1 cellular context compared by ENCODE assay signal in the genomic region with DNA sequence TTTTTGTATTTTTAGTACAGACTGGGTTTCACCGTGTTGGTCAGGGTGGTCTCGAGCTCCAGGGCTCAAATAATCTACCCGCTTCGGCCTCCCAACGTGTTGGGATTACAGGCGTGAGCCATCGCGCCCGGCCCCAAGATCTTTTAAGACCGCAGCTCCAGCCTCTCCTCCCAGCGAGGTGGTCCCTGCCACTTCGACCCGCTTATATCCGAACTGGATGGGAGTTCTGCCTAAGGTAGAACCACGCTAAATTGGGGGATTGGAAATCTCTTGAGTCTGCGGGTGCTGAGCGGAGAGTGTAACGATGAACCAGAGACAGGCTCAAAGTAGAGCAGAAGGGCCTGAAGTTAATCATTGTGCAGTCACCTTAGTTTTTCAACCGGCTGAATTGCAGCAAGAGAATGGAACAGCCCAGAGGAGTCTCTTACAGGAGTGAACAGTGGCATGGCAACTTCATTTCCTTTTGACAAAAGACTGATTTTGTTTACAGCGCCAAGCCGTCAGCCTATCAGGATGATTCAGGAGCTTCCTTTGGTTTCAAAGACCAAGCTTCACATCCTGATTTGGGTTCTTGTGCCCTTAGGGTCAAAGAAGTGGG.
TF ChIP-seq lines count a peak whose summit lies in the region.

No MANE protein-coding gene starts in this region.

TF ChIP-seq in K562, 482 proteins besides CTCF, POLR2A, EP300 and RAD21 (continues in another document):
- no peak for TF ChIP-seq HNRNPUL1 (IDR thresholded peaks at IDR 0.05; ENCODE audit: low read length)
- TF ChIP-seq, protein P1, sequence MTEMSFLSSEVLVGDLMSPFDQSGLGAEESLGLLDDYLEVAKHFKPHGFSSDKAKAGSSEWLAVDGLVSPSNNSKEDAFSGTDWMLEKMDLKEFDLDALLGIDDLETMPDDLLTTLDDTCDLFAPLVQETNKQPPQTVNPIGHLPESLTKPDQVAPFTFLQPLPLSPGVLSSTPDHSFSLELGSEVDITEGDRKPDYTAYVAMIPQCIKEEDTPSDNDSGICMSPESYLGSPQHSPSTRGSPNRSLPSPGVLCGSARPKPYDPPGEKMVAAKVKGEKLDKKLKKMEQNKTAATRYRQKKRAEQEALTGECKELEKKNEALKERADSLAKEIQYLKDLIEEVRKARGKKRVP (CRISPR knock-in tag; IDR thresholded peaks at IDR 0.05): 0 out of 2 replicates have a peak, but pooled peaks have one; percentile 34
- TF ChIP-seq CC2D1A (IDR thresholded peaks at IDR 0.05): 0 out of 2 replicates have a peak, but pooled peaks have one; percentile 9
- 0 out of 2 replicates have a peak, but pooled peaks have one; percentile 32 for TF ChIP-seq CBFA2T3 (IDR thresholded peaks at IDR 0.05)
- TF ChIP-seq, protein P2, sequence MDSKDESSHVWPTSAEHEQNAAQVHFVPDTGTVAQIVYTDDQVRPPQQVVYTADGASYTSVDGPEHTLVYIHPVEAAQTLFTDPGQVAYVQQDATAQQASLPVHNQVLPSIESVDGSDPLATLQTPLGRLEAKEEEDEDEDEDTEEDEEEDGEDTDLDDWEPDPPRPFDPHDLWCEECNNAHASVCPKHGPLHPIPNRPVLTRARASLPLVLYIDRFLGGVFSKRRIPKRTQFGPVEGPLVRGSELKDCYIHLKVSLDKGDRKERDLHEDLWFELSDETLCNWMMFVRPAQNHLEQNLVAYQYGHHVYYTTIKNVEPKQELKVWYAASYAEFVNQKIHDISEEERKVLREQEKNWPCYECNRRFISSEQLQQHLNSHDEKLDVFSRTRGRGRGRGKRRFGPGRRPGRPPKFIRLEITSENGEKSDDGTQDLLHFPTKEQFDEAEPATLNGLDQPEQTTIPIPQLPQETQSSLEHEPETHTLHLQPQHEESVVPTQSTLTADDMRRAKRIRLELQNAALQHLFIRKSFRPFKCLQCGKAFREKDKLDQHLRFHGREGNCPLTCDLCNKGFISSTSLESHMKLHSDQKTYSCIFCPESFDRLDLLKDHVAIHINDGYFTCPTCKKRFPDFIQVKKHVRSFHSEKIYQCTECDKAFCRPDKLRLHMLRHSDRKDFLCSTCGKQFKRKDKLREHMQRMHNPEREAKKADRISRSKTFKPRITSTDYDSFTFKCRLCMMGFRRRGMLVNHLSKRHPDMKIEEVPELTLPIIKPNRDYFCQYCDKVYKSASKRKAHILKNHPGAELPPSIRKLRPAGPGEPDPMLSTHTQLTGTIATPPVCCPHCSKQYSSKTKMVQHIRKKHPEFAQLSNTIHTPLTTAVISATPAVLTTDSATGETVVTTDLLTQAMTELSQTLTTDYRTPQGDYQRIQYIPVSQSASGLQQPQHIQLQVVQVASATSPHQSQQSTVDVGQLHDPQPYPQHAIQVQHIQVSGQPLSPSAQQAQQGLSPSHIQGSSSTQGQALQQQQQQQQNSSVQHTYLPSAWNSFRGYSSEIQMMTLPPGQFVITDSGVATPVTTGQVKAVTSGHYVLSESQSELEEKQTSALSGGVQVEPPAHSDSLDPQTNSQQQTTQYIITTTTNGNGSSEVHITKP (IDR thresholded peaks at IDR 0.05; ENCODE audit: partially characterized antibody): peak; percentile 85
- TF ChIP-seq ETV1 (tag; conservative IDR thresholded peaks at IDR 0.05; ENCODE audit: low read depth): no peak
- 0 out of 2 replicates have a peak, but pooled peaks have one; percentile 29 for TF ChIP-seq PML (IDR thresholded peaks at IDR 0.05; ENCODE audit: low read length)
- TF ChIP-seq SRF (CRISPR knock-in tag; IDR thresholded peaks at IDR 0.05): 0 out of 4 replicates have a peak, but pooled peaks of 1 of the 2 experiments have one; percentile 27
- TF ChIP-seq, protein P3, sequence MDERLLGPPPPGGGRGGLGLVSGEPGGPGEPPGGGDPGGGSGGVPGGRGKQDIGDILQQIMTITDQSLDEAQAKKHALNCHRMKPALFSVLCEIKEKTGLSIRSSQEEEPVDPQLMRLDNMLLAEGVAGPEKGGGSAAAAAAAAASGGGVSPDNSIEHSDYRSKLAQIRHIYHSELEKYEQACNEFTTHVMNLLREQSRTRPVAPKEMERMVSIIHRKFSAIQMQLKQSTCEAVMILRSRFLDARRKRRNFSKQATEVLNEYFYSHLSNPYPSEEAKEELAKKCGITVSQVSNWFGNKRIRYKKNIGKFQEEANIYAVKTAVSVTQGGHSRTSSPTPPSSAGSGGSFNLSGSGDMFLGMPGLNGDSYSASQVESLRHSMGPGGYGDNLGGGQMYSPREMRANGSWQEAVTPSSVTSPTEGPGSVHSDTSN (CRISPR knock-in tag; IDR thresholded peaks at IDR 0.05; ENCODE audit: low read depth): no peak
- TF ChIP-seq, protein P3 (tag; conservative IDR thresholded peaks at IDR 0.05; ENCODE audit: low read depth): no peak
- TF ChIP-seq MIER1 (IDR thresholded peaks at IDR 0.05; ENCODE audit: low read depth): peak; percentile 66; the same call in 1 of the 2 replicates
- TF ChIP-seq, protein P4, sequence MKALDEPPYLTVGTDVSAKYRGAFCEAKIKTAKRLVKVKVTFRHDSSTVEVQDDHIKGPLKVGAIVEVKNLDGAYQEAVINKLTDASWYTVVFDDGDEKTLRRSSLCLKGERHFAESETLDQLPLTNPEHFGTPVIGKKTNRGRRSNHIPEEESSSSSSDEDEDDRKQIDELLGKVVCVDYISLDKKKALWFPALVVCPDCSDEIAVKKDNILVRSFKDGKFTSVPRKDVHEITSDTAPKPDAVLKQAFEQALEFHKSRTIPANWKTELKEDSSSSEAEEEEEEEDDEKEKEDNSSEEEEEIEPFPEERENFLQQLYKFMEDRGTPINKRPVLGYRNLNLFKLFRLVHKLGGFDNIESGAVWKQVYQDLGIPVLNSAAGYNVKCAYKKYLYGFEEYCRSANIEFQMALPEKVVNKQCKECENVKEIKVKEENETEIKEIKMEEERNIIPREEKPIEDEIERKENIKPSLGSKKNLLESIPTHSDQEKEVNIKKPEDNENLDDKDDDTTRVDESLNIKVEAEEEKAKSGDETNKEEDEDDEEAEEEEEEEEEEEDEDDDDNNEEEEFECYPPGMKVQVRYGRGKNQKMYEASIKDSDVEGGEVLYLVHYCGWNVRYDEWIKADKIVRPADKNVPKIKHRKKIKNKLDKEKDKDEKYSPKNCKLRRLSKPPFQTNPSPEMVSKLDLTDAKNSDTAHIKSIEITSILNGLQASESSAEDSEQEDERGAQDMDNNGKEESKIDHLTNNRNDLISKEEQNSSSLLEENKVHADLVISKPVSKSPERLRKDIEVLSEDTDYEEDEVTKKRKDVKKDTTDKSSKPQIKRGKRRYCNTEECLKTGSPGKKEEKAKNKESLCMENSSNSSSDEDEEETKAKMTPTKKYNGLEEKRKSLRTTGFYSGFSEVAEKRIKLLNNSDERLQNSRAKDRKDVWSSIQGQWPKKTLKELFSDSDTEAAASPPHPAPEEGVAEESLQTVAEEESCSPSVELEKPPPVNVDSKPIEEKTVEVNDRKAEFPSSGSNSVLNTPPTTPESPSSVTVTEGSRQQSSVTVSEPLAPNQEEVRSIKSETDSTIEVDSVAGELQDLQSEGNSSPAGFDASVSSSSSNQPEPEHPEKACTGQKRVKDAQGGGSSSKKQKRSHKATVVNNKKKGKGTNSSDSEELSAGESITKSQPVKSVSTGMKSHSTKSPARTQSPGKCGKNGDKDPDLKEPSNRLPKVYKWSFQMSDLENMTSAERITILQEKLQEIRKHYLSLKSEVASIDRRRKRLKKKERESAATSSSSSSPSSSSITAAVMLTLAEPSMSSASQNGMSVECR (CRISPR knock-in tag; IDR thresholded peaks at IDR 0.05): peak; percentile 45
- TF ChIP-seq NRF1 (conservative IDR thresholded peaks at IDR 0.05 in 1 of 2, IDR thresholded peaks at IDR 0.05 in 1 of 2): 0 out of 4 replicates have a peak, but pooled peaks of 1 of the 2 experiments have one; percentile 19
- 0 out of 2 replicates have a peak, but pooled peaks have one; percentile 20 for TF ChIP-seq ZKSCAN1 (IDR thresholded peaks at IDR 0.05; ENCODE audit: low read depth, low read length)
- 0 out of 2 replicates have a peak, but pooled peaks have one; percentile 4 for TF ChIP-seq SMARCE1 (IDR thresholded peaks at IDR 0.05)
- TF ChIP-seq ERF (CRISPR knock-in tag; IDR thresholded peaks at IDR 0.05): 0 out of 2 replicates have a peak, but pooled peaks have one; percentile 29
- TF ChIP-seq, protein P5, sequence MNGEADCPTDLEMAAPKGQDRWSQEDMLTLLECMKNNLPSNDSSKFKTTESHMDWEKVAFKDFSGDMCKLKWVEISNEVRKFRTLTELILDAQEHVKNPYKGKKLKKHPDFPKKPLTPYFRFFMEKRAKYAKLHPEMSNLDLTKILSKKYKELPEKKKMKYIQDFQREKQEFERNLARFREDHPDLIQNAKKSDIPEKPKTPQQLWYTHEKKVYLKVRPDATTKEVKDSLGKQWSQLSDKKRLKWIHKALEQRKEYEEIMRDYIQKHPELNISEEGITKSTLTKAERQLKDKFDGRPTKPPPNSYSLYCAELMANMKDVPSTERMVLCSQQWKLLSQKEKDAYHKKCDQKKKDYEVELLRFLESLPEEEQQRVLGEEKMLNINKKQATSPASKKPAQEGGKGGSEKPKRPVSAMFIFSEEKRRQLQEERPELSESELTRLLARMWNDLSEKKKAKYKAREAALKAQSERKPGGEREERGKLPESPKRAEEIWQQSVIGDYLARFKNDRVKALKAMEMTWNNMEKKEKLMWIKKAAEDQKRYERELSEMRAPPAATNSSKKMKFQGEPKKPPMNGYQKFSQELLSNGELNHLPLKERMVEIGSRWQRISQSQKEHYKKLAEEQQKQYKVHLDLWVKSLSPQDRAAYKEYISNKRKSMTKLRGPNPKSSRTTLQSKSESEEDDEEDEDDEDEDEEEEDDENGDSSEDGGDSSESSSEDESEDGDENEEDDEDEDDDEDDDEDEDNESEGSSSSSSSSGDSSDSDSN (IDR thresholded peaks at IDR 0.05; ENCODE audit: borderline replicate concordance in 1 of 2, low read depth in 2 of 2, low read length in 2 of 2): no peak
- 0 out of 2 replicates have a peak, but pooled peaks have one; percentile 13 for TF ChIP-seq MXI1 (IDR thresholded peaks at IDR 0.05; ENCODE audit: low read depth, low read length)
- TF ChIP-seq ARID2 (IDR thresholded peaks at IDR 0.05): no peak
- TF ChIP-seq KAT7 (CRISPR knock-in tag; IDR thresholded peaks at IDR 0.05; ENCODE audit: borderline replicate concordance): 0 out of 2 replicates have a peak, but pooled peaks have one; percentile 50
- no peak for TF ChIP-seq SMAD3 (CRISPR knock-in tag; conservative IDR thresholded peaks at IDR 0.05)
- peak; percentile 31; the same call in 1 of the 2 replicates for TF ChIP-seq ATF7 (IDR thresholded peaks at IDR 0.05)
- TF ChIP-seq, protein P6, sequence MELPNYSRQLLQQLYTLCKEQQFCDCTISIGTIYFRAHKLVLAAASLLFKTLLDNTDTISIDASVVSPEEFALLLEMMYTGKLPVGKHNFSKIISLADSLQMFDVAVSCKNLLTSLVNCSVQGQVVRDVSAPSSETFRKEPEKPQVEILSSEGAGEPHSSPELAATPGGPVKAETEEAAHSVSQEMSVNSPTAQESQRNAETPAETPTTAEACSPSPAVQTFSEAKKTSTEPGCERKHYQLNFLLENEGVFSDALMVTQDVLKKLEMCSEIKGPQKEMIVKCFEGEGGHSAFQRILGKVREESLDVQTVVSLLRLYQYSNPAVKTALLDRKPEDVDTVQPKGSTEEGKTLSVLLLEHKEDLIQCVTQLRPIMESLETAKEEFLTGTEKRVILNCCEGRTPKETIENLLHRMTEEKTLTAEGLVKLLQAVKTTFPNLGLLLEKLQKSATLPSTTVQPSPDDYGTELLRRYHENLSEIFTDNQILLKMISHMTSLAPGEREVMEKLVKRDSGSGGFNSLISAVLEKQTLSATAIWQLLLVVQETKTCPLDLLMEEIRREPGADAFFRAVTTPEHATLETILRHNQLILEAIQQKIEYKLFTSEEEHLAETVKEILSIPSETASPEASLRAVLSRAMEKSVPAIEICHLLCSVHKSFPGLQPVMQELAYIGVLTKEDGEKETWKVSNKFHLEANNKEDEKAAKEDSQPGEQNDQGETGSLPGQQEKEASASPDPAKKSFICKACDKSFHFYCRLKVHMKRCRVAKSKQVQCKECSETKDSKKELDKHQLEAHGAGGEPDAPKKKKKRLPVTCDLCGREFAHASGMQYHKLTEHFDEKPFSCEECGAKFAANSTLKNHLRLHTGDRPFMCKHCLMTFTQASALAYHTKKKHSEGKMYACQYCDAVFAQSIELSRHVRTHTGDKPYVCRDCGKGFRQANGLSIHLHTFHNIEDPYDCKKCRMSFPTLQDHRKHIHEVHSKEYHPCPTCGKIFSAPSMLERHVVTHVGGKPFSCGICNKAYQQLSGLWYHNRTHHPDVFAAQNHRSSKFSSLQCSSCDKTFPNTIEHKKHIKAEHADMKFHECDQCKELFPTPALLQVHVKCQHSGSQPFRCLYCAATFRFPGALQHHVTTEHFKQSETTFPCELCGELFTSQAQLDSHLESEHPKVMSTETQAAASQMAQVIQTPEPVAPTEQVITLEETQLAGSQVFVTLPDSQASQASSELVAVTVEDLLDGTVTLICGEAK (IDR thresholded peaks at IDR 0.05): peak; percentile 43; the same call in 1 of the 2 replicates
- TF ChIP-seq, protein P6 (CRISPR knock-in tag; IDR thresholded peaks at IDR 0.05): no peak
- TF ChIP-seq SMAD4 (CRISPR knock-in tag; conservative IDR thresholded peaks at IDR 0.05): peak; percentile 30; the same call in 1 of the 2 replicates
- 0 out of 4 replicates have a peak, but pooled peaks of 1 of the 2 experiments have one; percentile 18 for TF ChIP-seq KDM1A (IDR thresholded peaks at IDR 0.05)
